Comparison of ENCODE assay signal across 1 cellular context in the genomic region with DNA sequence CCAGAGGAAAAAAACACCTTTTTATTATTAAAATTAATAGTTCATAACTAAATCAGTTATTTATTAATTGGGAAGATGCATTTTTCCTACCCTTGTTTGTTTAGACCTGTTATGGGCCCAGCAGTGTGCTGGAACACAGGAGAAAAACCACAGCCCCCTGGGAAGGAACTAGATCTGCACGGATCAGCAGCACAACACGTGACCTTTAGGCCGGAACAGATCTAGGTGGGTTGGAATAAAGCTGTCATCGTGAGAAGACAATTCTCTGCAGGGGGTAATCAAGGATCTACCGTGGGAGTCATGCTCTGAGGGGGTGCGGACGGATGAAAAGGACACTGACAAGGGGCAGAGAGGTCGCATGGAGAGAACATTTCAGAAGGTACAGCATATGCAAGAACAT.
TF ChIP-seq lines count a peak whose summit lies in the region.

No MANE protein-coding gene starts in this region.

TF ChIP-seq in K562, 482 proteins besides CTCF, POLR2A, EP300 and RAD21 (continued from another document):
- TF ChIP-seq, protein P1, sequence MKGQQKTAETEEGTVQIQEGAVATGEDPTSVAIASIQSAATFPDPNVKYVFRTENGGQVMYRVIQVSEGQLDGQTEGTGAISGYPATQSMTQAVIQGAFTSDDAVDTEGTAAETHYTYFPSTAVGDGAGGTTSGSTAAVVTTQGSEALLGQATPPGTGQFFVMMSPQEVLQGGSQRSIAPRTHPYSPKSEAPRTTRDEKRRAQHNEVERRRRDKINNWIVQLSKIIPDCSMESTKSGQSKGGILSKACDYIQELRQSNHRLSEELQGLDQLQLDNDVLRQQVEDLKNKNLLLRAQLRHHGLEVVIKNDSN (CRISPR knock-in tag; IDR thresholded peaks at IDR 0.05) = peak; percentile 13; the same call in 1 of the 2 replicates
- TF ChIP-seq, protein P2, sequence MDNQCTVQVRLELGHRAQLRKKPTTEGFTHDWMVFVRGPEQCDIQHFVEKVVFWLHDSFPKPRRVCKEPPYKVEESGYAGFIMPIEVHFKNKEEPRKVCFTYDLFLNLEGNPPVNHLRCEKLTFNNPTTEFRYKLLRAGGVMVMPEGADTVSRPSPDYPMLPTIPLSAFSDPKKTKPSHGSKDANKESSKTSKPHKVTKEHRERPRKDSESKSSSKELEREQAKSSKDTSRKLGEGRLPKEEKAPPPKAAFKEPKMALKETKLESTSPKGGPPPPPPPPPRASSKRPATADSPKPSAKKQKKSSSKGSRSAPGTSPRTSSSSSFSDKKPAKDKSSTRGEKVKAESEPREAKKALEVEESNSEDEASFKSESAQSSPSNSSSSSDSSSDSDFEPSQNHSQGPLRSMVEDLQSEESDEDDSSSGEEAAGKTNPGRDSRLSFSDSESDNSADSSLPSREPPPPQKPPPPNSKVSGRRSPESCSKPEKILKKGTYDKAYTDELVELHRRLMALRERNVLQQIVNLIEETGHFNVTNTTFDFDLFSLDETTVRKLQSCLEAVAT (IDR thresholded peaks at IDR 0.05) = no peak
- TF ChIP-seq SMARCC2 (IDR thresholded peaks at IDR 0.05; ENCODE audit: low read depth) = no peak
- TF ChIP-seq SMARCA5 (IDR thresholded peaks at IDR 0.05) = no peak
- TF ChIP-seq, protein P3, sequence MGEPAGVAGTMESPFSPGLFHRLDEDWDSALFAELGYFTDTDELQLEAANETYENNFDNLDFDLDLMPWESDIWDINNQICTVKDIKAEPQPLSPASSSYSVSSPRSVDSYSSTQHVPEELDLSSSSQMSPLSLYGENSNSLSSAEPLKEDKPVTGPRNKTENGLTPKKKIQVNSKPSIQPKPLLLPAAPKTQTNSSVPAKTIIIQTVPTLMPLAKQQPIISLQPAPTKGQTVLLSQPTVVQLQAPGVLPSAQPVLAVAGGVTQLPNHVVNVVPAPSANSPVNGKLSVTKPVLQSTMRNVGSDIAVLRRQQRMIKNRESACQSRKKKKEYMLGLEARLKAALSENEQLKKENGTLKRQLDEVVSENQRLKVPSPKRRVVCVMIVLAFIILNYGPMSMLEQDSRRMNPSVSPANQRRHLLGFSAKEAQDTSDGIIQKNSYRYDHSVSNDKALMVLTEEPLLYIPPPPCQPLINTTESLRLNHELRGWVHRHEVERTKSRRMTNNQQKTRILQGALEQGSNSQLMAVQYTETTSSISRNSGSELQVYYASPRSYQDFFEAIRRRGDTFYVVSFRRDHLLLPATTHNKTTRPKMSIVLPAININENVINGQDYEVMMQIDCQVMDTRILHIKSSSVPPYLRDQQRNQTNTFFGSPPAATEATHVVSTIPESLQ (CRISPR knock-in tag; IDR thresholded peaks at IDR 0.05) = no peak
